1 cellular context compared by ENCODE assay signal in the genomic region with DNA sequence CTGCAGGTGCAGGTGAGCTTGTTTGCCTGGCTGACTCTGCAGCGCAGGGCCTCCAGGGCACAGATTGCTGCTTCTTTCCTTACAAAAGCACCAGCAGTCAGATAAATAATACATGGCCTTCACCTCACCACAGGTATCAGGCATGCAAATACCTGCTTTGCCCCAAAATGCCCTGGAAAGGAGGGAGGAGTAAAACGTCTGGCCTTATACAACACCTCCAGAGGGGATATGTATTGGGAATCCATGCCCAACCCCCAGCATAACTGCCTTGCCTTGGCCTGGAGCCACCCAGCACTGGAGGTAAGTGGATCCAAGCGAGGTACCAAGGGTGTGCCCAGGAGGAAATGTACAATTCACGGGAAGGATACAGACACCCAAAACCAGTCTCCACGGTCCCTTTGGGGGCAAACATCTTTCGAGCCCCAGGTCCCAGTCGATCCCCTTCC.
TF ChIP-seq lines count a peak whose summit lies in the region.

No MANE protein-coding gene starts in this region.

TF ChIP-seq in liver, 16 proteins besides CTCF, POLR2A, EP300 and RAD21 (continued from another document):
- no peak for TF ChIP-seq REST (IDR thresholded peaks at IDR 0.05)
